ENCODE assay signal across 1 cellular context in genomic region chr2:24434576-24434975, GRCh38.
TF ChIP-seq lines count a peak whose summit lies in the region.

No MANE protein-coding gene starts in this region.

TF ChIP-seq in HepG2, 621 proteins besides CTCF, POLR2A, EP300 and RAD21:
- TF ChIP-seq SSRP1 (CRISPR knock-in tag; IDR thresholded peaks at IDR 0.05) = no peak
- TF ChIP-seq ZNF678 (CRISPR knock-in tag; IDR thresholded peaks at IDR 0.05) = no peak
- no peak for TF ChIP-seq HHEX (CRISPR knock-in tag; IDR thresholded peaks at IDR 0.05)
- no peak for TF ChIP-seq HMGA1 (CRISPR knock-in tag; conservative IDR thresholded peaks at IDR 0.05)
- no peak for TF ChIP-seq SRF (IDR thresholded peaks at IDR 0.05; ENCODE audit: low read depth, low read length)
- TF ChIP-seq ZNF501 (CRISPR knock-in tag; IDR thresholded peaks at IDR 0.05) = no peak
- TF ChIP-seq ZNF776 (CRISPR knock-in tag; IDR thresholded peaks at IDR 0.05) = no peak
- TF ChIP-seq, protein P1, sequence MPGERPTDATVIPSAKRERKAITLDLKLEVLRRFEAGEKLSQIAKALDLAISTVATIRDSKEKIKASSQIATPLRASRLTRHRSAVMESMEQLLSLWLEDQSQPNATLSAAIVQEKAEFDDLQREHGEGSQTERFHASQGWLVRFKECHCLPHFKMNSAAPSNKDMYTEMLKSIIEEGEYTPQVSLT (CRISPR knock-in tag; IDR thresholded peaks at IDR 0.05; ENCODE audit: borderline replicate concordance, low read depth) = no peak
- no peak for TF ChIP-seq PTBP1 (IDR thresholded peaks at IDR 0.05; ENCODE audit: low read depth, low read length, poor library complexity, severe bottlenecking)
- no peak for TF ChIP-seq SKIL (CRISPR knock-in tag; IDR thresholded peaks at IDR 0.05; ENCODE audit: borderline replicate concordance)
- no peak for TF ChIP-seq GPN1 (CRISPR knock-in tag; IDR thresholded peaks at IDR 0.05; ENCODE audit: borderline replicate concordance)
- no peak for TF ChIP-seq HNRNPK (IDR thresholded peaks at IDR 0.05; ENCODE audit: low read depth, low read length, poor library complexity, severe bottlenecking)
- TF ChIP-seq SNRNP70 (IDR thresholded peaks at IDR 0.05; ENCODE audit: low read depth, low read length) = no peak
- TF ChIP-seq TMF1 (CRISPR knock-in tag; IDR thresholded peaks at IDR 0.05; ENCODE audit: low read depth) = no peak
- TF ChIP-seq ZNF232 (CRISPR knock-in tag; IDR thresholded peaks at IDR 0.05; ENCODE audit: borderline replicate concordance) = no peak
- TF ChIP-seq MTA3 (CRISPR knock-in tag; IDR thresholded peaks at IDR 0.05) = no peak
- no peak for TF ChIP-seq JUNB (CRISPR knock-in tag; IDR thresholded peaks at IDR 0.05; ENCODE audit: borderline replicate concordance)
- no peak for TF ChIP-seq SNAPC5 (CRISPR knock-in tag; IDR thresholded peaks at IDR 0.05; ENCODE audit: borderline replicate concordance)
- no peak for TF ChIP-seq DMTF1 (CRISPR knock-in tag; IDR thresholded peaks at IDR 0.05)
